30 cellular contexts compared by ENCODE assay signal in genomic region chr5:96758621-96759020, GRCh38. TPM values are rescaled to one million over a fixed set of nuclear protein-coding genes. Genes with fewer than 3 reads are reported as not detected.
DNase-seq lines count a peak whose midpoint lies in the region; ATAC-seq, FAIRE-seq and TF ChIP-seq lines count a peak whose summit lies in the region.
"Had no signal": no experiment of that assay in that cellular context is flagged by ENCODE, and none has a peak within 500 bp of the region (broad histone marks: within the 10 kb centered on the region; RNA-seq: fewer than 3 reads in every experiment).

No MANE protein-coding gene starts in this region.

- H3K4me1 Mint-ChIP-seq in T-helper 1 cell treated with Interleukin-12 subunit alpha and Interleukin-12 subunit beta and Interleukin-4 antibody, amounts not matched to agents 30 μg/mL and 1 μg/mL, for 36 hours (ENCODE audit: low read depth) = peaks cover 2% of the 10 kb centered on the region
- peaks cover 0 to 18% (median 9%) of the 10 kb centered on the region in 7 donors for H3K4me1 Mint-ChIP-seq in naive thymus-derived CD4-positive, alpha-beta T cell
- H3K4me1 Mint-ChIP-seq: activated CD8-positive, alpha-beta memory T cell treated with anti-CD3 and anti-CD28 coated beads, Interleukin-2, amount 10 ng/mL, durations not matched to agents 7 days and 5 days had no signal

- POLR2A ChIA-PET in naive thymus-derived CD4-positive, alpha-beta T cell (lab: Charles Lee) = no interaction called here

- no peak for FAIRE-seq in GM12891 (lab: Jason Lieb, UNC)
- FAIRE-seq: H1, RCC 7860 had no signal

- peaks cover 56% of the 10 kb centered on the region for H3K36me3 Mint-ChIP-seq in T-helper 1 cell treated with Interleukin-12 subunit alpha and Interleukin-12 subunit beta and Interleukin-4 antibody, amounts not matched to agents 30 μg/mL and 1 μg/mL, for 36 hours (ENCODE audit: low read depth)
- H3K36me3 Mint-ChIP-seq in naive thymus-derived CD4-positive, alpha-beta T cell = peaks cover 7 to 30% (median 13%) of the 10 kb centered on the region in 5 donors

- H3K9ac ChIP-seq in GM23248 = no peak overlapping the region; the same call in 1 of the 2 replicates
- H3K9ac ChIP-seq: KMS-11 had no signal

- H3K27me3 ChIP-seq in GM23248 (replicated peaks; ENCODE audit: insufficient read depth) = no peaks in the 10 kb centered on the region
- H3K27me3 ChIP-seq in naive thymus-derived CD4-positive, alpha-beta T cell (ENCODE audit: control insufficient read depth in 2 of 2, insufficient read depth in 2 of 2, low read length in 2 of 2) = no peaks in the 10 kb centered on the region
- H3K27me3 ChIP-seq: gastrocnemius medialis, neutrophil, upper lobe of left lung had no signal

- no peaks in the 10 kb centered on the region for H3K27me3 Mint-ChIP-seq in T-helper 1 cell treated with Interleukin-12 subunit alpha and Interleukin-12 subunit beta and Interleukin-4 antibody, amounts not matched to agents 30 μg/mL and 1 μg/mL, for 36 hours (ENCODE audit: low read depth)
- H3K27me3 Mint-ChIP-seq in naive thymus-derived CD4-positive, alpha-beta T cell = no peaks in the 10 kb centered on the region
- H3K27me3 Mint-ChIP-seq: activated CD8-positive, alpha-beta memory T cell treated with anti-CD3 and anti-CD28 coated beads, Interleukin-2, amount 10 ng/mL, durations not matched to agents 7 days and 5 days; CD8-positive, alpha-beta memory T cell had no signal

- H3K9me3 ChIP-seq in GM23248 (ENCODE audit: low read depth) = no peaks in the 10 kb centered on the region
- H3K9me3 ChIP-seq in naive thymus-derived CD4-positive, alpha-beta T cell (ENCODE audit: control insufficient read depth in 2 of 3, low read length in 3 of 3) = no peaks in the 10 kb centered on the region
- H3K9me3 ChIP-seq: gastrocnemius medialis, lower lobe of right lung, neutrophil, upper lobe of left lung had no signal

- H3K4me3 Mint-ChIP-seq in T-helper 1 cell treated with Interleukin-12 subunit alpha and Interleukin-12 subunit beta and Interleukin-4 antibody, amounts not matched to agents 30 μg/mL and 1 μg/mL, for 36 hours = no peak overlapping the region
- no peak overlapping the region for H3K4me3 Mint-ChIP-seq in naive thymus-derived CD4-positive, alpha-beta T cell
- H3K4me3 Mint-ChIP-seq: activated CD8-positive, alpha-beta memory T cell treated with anti-CD3 and anti-CD28 coated beads, Interleukin-2, amount 10 ng/mL, durations not matched to agents 7 days and 5 days; activated T-helper 1 cell treated with anti-CD3 and anti-CD28 coated beads, Interleukin-12 subunit alpha, Interleukin-12 subunit beta, Interleukin-2, Interleukin-4 antibody, amounts not matched to agents 30 ng/mL and 10 ng/mL and 1 ng/mL, durations not matched to agents 14 hours and 24 hours and 36 hours; CD8-positive, alpha-beta memory T cell had no signal

- 90 to 94% methylated on average over 4 of the region's 4 CpGs for WGBS in GM23248 (ENCODE audit: low coverage in 1 of 2, low lambda C conversion rate in 2 of 2, missing lambda C conversion rate in 2 of 2), 2 experiments

- no peak for TF ChIP-seq POLR2A in GM12891 (IDR thresholded peaks at IDR 0.05; ENCODE audit: low read depth, low read length)

- ATAC-seq in naive thymus-derived CD4-positive, alpha-beta T cell = no peak
- no peak for ATAC-seq in GM19324 (IDR thresholded peaks at IDR 0.05; ENCODE audit: low FRiP score, unreplicated experiment)
- ATAC-seq: activated CD8-positive, alpha-beta memory T cell treated with anti-CD3 and anti-CD28 coated beads, Interleukin-2, amount 10 ng/mL, durations not matched to agents 7 days and 5 days; gastrocnemius medialis; lower lobe of right lung had no signal

- no peaks in the 10 kb centered on the region for H3K79me2 ChIP-seq in GM23248 (ENCODE audit: insufficient read depth)

- in situ Hi-C loops in GM23248 (cut with MboI) (no loop called here), astrocyte of the spinal cord (cut with HindIII; ENCODE audit: low sequenced_read_pairs) (no loop called here)

- no peaks in the 10 kb centered on the region for H4K20me1 ChIP-seq in GM23248 (ENCODE audit: insufficient read depth)

- H2AFZ ChIP-seq in GM23248 = no peak overlapping the region

- TF ChIP-seq CTCF in astrocyte of the spinal cord (IDR thresholded peaks at IDR 0.05; ENCODE audit: low read depth, low read length) = no peak

- H3K36me3 ChIP-seq in GM23248 (ENCODE audit: low read depth) = peaks cover 86% of the 10 kb centered on the region
- peaks cover 15 to 47% (median 46%) of the 10 kb centered on the region in 3 experiments for H3K36me3 ChIP-seq in naive thymus-derived CD4-positive, alpha-beta T cell (ENCODE audit: control insufficient read depth in 2 of 3, insufficient read depth in 3 of 3, low read length in 3 of 3)

- no peaks in the 10 kb centered on the region for H3K9me2 ChIP-seq in GM23248 (ENCODE audit: insufficient read depth)

- peak overlapping the region; percentile 15 for H3K27ac Mint-ChIP-seq in T-helper 1 cell treated with Interleukin-12 subunit alpha and Interleukin-12 subunit beta and Interleukin-4 antibody, amounts not matched to agents 30 μg/mL and 1 μg/mL, for 36 hours
- peak overlapping the region in 6 of 9 donors; percentile 21 to 55 (median 48) for H3K27ac Mint-ChIP-seq in naive thymus-derived CD4-positive, alpha-beta T cell
- H3K27ac Mint-ChIP-seq: activated CD8-positive, alpha-beta memory T cell treated with anti-CD3 and anti-CD28 coated beads, Interleukin-2, amount 10 ng/mL, durations not matched to agents 7 days and 5 days; activated T-helper 1 cell treated with anti-CD3 and anti-CD28 coated beads, Interleukin-12 subunit alpha, Interleukin-12 subunit beta, Interleukin-2, Interleukin-4 antibody, amounts not matched to agents 30 ng/mL and 10 ng/mL and 1 ng/mL, durations not matched to agents 14 hours and 24 hours and 36 hours had no signal

- H3K4me2 ChIP-seq in GM23248 (ENCODE audit: unreplicated experiment) = no peak overlapping the region
- H3K4me2 ChIP-seq: KMS-11 had no signal

- CTCF ChIA-PET in naive thymus-derived CD4-positive, alpha-beta T cell (lab: Charles Lee) = interaction anchor here (1.1 kb wide), 1 partner anchor 10 kb away, joined by 3 read pairs; no protein-coding TSS in a partner anchor

- no peak overlapping the region for H3K4me3 ChIP-seq in GM23248
- H3K4me3 ChIP-seq in astrocyte of the spinal cord (ENCODE audit: low read depth, low read length) = no peak overlapping the region
- no peak overlapping the region for H3K4me3 ChIP-seq in naive thymus-derived CD4-positive, alpha-beta T cell (ENCODE audit: low read length)
- H3K4me3 ChIP-seq: gastrocnemius medialis, lower lobe of right lung, skin epidermis, upper lobe of left lung had no signal

- DNase-seq in T-helper 1 cell = no peak
- peak; percentile 33 for DNase-seq in GM23248
- DNase-seq in astrocyte of the spinal cord (ENCODE audit: low read depth, low spot score) = peak; percentile 48
- DNase-seq in naive thymus-derived CD4-positive, alpha-beta T cell = no peak
- no peak for DNase-seq in DMS153 treated with DMSO at 0.1 percent for 48 hours (lab: John Stamatoyannopoulos, UW; ENCODE audit: unreplicated experiment)
- DNase-seq in GM12891 (ENCODE audit: insufficient read length, low spot score) = no peak
- DNase-seq: activated CD4-positive, alpha-beta T cell treated with anti-CD3 and anti-CD28 coated beads for 48 hours; activated CD8-positive, alpha-beta memory T cell treated with anti-CD3 and anti-CD28 coated beads, Interleukin-2, amount 10 ng/mL, durations not matched to agents 7 days and 5 days; activated naive CD4-positive, alpha-beta T cell treated with anti-CD3 and anti-CD28 coated beads, Interleukin-2, amount 50 U/mL, for 16 hours; CD8-positive, alpha-beta memory T cell; effector memory CD4-positive, alpha-beta T cell; erythroblast; gastrocnemius medialis; GDM1; hypothalamus; islet precursor cell; lower lobe of right lung; MV-4-11; NCI-H526; stimulated activated CD4-positive, alpha-beta T cell treated with anti-CD3 and anti-CD28 coated beads, Interleukin-2, amount 100 ng/mL, for 24 hours; upper lobe of left lung had no signal

- no peak overlapping the region for H3K27ac ChIP-seq in GM23248
- H3K27ac ChIP-seq in naive thymus-derived CD4-positive, alpha-beta T cell (ENCODE audit: low read depth, low read length) = no peak overlapping the region
- H3K27ac ChIP-seq: 22Rv1, gastrocnemius medialis, KMS-11, lower lobe of right lung, neutrophil, skin epidermis, upper lobe of left lung had no signal

- H3K4me1 ChIP-seq in GM23248 (ENCODE audit: insufficient read depth) = no peaks in the 10 kb centered on the region
- H3K4me1 ChIP-seq in naive thymus-derived CD4-positive, alpha-beta T cell (ENCODE audit: control insufficient read depth in 2 of 2, insufficient read depth in 2 of 2, low read length in 2 of 2) = no peaks in the 10 kb centered on the region
- H3K4me1 ChIP-seq: gastrocnemius medialis, lower lobe of right lung, upper lobe of left lung had no signal

- H3F3A ChIP-seq in GM23248 (ENCODE audit: insufficient read depth) = peaks cover 3% of the 10 kb centered on the region; the same call in 1 of the 2 replicates

- intact Hi-C loops in naive thymus-derived CD4-positive, alpha-beta T cell (cut with micrococcal nuclease) = loop anchor here in 1 of 2 donors (10.0 kb wide), 1 partner anchor 414 kb away; no protein-coding TSS in a partner anchor

- H3K9me3 Mint-ChIP-seq in T-helper 1 cell treated with Interleukin-12 subunit alpha and Interleukin-12 subunit beta and Interleukin-4 antibody, amounts not matched to agents 30 μg/mL and 1 μg/mL, for 36 hours = no peaks in the 10 kb centered on the region
- no peaks in the 10 kb centered on the region for H3K9me3 Mint-ChIP-seq in naive thymus-derived CD4-positive, alpha-beta T cell
- H3K9me3 Mint-ChIP-seq: activated T-helper 1 cell treated with anti-CD3 and anti-CD28 coated beads, Interleukin-12 subunit alpha, Interleukin-12 subunit beta, Interleukin-2, Interleukin-4 antibody, amounts not matched to agents 30 ng/mL and 10 ng/mL and 1 ng/mL, durations not matched to agents 14 hours and 24 hours and 36 hours; CD8-positive, alpha-beta memory T cell had no signal

TF ChIP-seq in GM12891, 5 proteins besides CTCF, POLR2A, EP300 and RAD21:
- TF ChIP-seq TAF1 (IDR thresholded peaks at IDR 0.05; ENCODE audit: low read depth, low read length) (no peak), POLR2AphosphoS5 (IDR thresholded peaks at IDR 0.05; ENCODE audit: low read depth, low read length) (no peak), SPI1 (IDR thresholded peaks at IDR 0.05; ENCODE audit: low read depth, low read length) (no peak), POU2F2 (IDR thresholded peaks at IDR 0.05; ENCODE audit: low read depth, low read length) (no peak), PAX5 (IDR thresholded peaks at IDR 0.05; ENCODE audit: insufficient read depth, low read length, severe bottlenecking) (no peak)

RNA-seq across cellular contexts. Expression of gene ERAP1, which starts 49.1 kb away (rescaled TPM):
- 16.8 and 21.0 TPM in 2 replicates for total RNA-seq in GM23248 (2014; rRNA removed; shearing (Covaris generic))
- 8.7 and 9.0 TPM in 2 replicates for polyA plus RNA-seq in GM23248 (2016; fragmentation: Nextera tagmentation; extraction: Ambion mirVana)
- 100 to 1,000 TPM in 3 of 5 experiments, 10 to 100 TPM in 2; 79.0 to 184 (median 153) TPM for total RNA-seq in naive thymus-derived CD4-positive, alpha-beta T cell
- polyA plus RNA-seq in naive thymus-derived CD4-positive, alpha-beta T cell = 10 to 100 TPM; 50.4 to 72.6 TPM
- polyA plus RNA-seq in GM12891 (2012; ENCODE audit: low read depth, missing spikeins) = 31.2 TPM

Comparison
In these comparisons a context has a peak if more than half of its experiments do, and no peak if none do; other contexts are left out.
1. DNase-seq: peak in GM23248 (single experiment) and astrocyte of the spinal cord (single experiment); none in T-helper 1 cell (0 of 5), naive thymus-derived CD4-positive, alpha-beta T cell (0 of 9), DMS153 treated with DMSO at 0.1 percent for 48 hours (single experiment) and GM12891 (single experiment).